28 cellular contexts compared by ENCODE assay signal in the genomic region with DNA sequence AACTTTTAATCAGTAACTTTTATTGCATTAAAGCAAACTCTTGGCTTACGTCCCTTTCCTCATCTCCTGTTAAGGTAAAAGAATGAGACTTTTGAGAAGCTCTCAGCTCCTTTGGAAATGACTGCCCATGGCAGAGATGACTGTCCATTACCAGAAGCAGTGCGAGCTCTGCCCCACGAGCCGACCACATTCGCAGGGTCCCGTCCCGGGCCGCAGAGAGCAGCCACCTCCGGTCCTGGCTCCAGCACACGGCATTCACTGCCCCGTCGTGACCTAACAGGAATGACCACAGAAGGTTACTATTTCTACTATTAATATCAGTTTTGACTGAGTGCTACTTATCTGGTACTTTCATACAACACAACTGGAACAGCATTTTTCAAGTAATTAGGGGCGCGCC.
"Had no signal": no experiment of that assay in that cellular context is flagged by ENCODE, and none has a peak within 500 bp of the region (broad histone marks: within the 10 kb centered on the region; RNA-seq: fewer than 3 reads in every experiment).

No MANE protein-coding gene starts in this region.

- H3K27ac Mint-ChIP-seq: activated CD4-positive, alpha-beta T cell treated with anti-CD3 and anti-CD28 coated beads, Interleukin-2, amount 10 ng/mL, durations not matched to agents 24 days and 14 days; activated CD8-positive, alpha-beta T cell treated with anti-CD3 and anti-CD28 coated beads, Interleukin-2, amount 10 ng/mL, durations not matched to agents 7 days and 5 days; activated naive CD4-positive, alpha-beta T cell treated with anti-CD3 and anti-CD28 coated beads, Interleukin-2, amount 10 ng/mL, durations not matched to agents 7 days and 5 days; T-helper 1 cell treated with Interleukin-12 subunit alpha and Interleukin-12 subunit beta and Interleukin-4 antibody, amounts not matched to agents 30 μg/mL and 1 μg/mL, for 36 hours; T-helper 2 cell treated with Interferon-gamma antibody and Interleukin-4, amounts not matched to agents 5 μg/mL and 100 μg/mL, for 36 hours had no signal

- H3K4me1 ChIP-seq: Peyer's patch, SJSA1 had no signal

- H3K4me3 ChIP-seq: K562, Peyer's patch, SJSA1 had no signal

- H3K4me1 Mint-ChIP-seq: activated CD4-positive, alpha-beta T cell treated with anti-CD3 and anti-CD28 coated beads, Interleukin-2, amount 10 ng/mL, durations not matched to agents 24 days and 14 days; activated naive CD4-positive, alpha-beta T cell treated with anti-CD3 and anti-CD28 coated beads, Interleukin-2, amount 10 ng/mL, durations not matched to agents 7 days and 5 days; activated naive CD8-positive, alpha-beta T cell treated with anti-CD3 and anti-CD28 coated beads for 36 hours had no signal

- H3K9ac ChIP-seq: SK-N-SH had no signal

- H3K9me3 ChIP-seq: Peyer's patch, SJSA1, SK-N-SH had no signal

- DNase-seq: activated CD4-positive, alpha-beta T cell treated with anti-CD3 and anti-CD28 coated beads, Interleukin-2, amount 10 ng/mL, durations not matched to agents 24 days and 14 days; activated CD4-positive, alpha-beta T cell treated with anti-CD3 and anti-CD28 coated beads, Interleukin-2, amount 50 U/mL, for 4 hours; activated CD8-positive, alpha-beta memory T cell treated with anti-CD3 and anti-CD28 coated beads, Interleukin-2, amount 50 U/mL, for 48 hours; activated CD8-positive, alpha-beta T cell treated with anti-CD3 and anti-CD28 coated beads, Interleukin-2, amount 10 ng/mL, durations not matched to agents 7 days and 5 days; activated effector memory CD4-positive, alpha-beta T cell treated with Interleukin-2 at 50 U/mL for 16 hours; activated naive CD4-positive, alpha-beta T cell treated with anti-CD3 and anti-CD28 coated beads, Interleukin-2, amount 10 ng/mL, durations not matched to agents 7 days and 5 days; activated naive CD8-positive, alpha-beta T cell treated with anti-CD3 and anti-CD28 coated beads for 36 hours; activated T-cell treated with anti-CD3 and anti-CD28 coated beads, Interleukin-2, amount 50 U/mL, for 48 hours; amniotic stem cell; aorta; brain microvascular endothelial cell; central memory CD4-positive, alpha-beta T cell; NCI-H1092 treated with DMSO at 0.1 percent for 48 hours; NCI-H1417; NCI-H1930; NCI-H2081 treated with DMSO at 0.1 percent for 48 hours; NCI-H226; NCI-H524 treated with DMSO at 0.1 percent for 48 hours; NK-92 treated with Interleukin-12 subunit alpha and Interleukin-12 subunit beta, amount 100 ng/mL, for 24 hours; PC-3; Peyer's patch; RPMI8226; SHP77 treated with DMSO at 0.1 percent for 48 hours; SK-N-SH had no signal

- H3K4me2 ChIP-seq: SK-N-SH had no signal

- H3K4me3 Mint-ChIP-seq: activated CD4-positive, alpha-beta T cell treated with anti-CD3 and anti-CD28 coated beads, Interleukin-2, amount 10 ng/mL, durations not matched to agents 24 days and 14 days; activated CD8-positive, alpha-beta T cell treated with anti-CD3 and anti-CD28 coated beads, Interleukin-2, amount 10 ng/mL, durations not matched to agents 7 days and 5 days; activated naive CD4-positive, alpha-beta T cell treated with anti-CD3 and anti-CD28 coated beads, Interleukin-2, amount 10 ng/mL, durations not matched to agents 7 days and 5 days; activated naive CD8-positive, alpha-beta T cell treated with anti-CD3 and anti-CD28 coated beads for 36 hours; T-helper 1 cell treated with Interleukin-12 subunit alpha and Interleukin-12 subunit beta and Interleukin-4 antibody, amounts not matched to agents 30 μg/mL and 1 μg/mL, for 36 hours; T-helper 2 cell treated with Interferon-gamma antibody and Interleukin-4, amounts not matched to agents 5 μg/mL and 100 μg/mL, for 36 hours had no signal

- H3K27me3 ChIP-seq: brain microvascular endothelial cell, Peyer's patch, SJSA1 had no signal

- H3K27me3 Mint-ChIP-seq: activated CD4-positive, alpha-beta T cell treated with anti-CD3 and anti-CD28 coated beads, Interleukin-2, amount 10 ng/mL, durations not matched to agents 24 days and 14 days; activated naive CD4-positive, alpha-beta T cell treated with anti-CD3 and anti-CD28 coated beads, Interleukin-2, amount 10 ng/mL, durations not matched to agents 7 days and 5 days; activated naive CD8-positive, alpha-beta T cell treated with anti-CD3 and anti-CD28 coated beads for 36 hours had no signal

- H3K36me3 Mint-ChIP-seq: activated naive CD4-positive, alpha-beta T cell treated with anti-CD3 and anti-CD28 coated beads, Interleukin-2, amount 10 ng/mL, durations not matched to agents 7 days and 5 days had no signal

- H3K27ac ChIP-seq: brain microvascular endothelial cell, Peyer's patch, SJSA1 had no signal

- ATAC-seq: activated CD8-positive, alpha-beta T cell treated with anti-CD3 and anti-CD28 coated beads, Interleukin-2, amount 10 ng/mL, durations not matched to agents 7 days and 5 days; K562; PC-3 had no signal

- H3K9me3 Mint-ChIP-seq: activated CD4-positive, alpha-beta T cell treated with anti-CD3 and anti-CD28 coated beads, Interleukin-2, amount 10 ng/mL, durations not matched to agents 24 days and 14 days; activated naive CD4-positive, alpha-beta T cell treated with anti-CD3 and anti-CD28 coated beads, Interleukin-2, amount 10 ng/mL, durations not matched to agents 7 days and 5 days; activated naive CD8-positive, alpha-beta T cell treated with anti-CD3 and anti-CD28 coated beads for 36 hours; T-helper 1 cell treated with Interleukin-12 subunit alpha and Interleukin-12 subunit beta and Interleukin-4 antibody, amounts not matched to agents 30 μg/mL and 1 μg/mL, for 36 hours; T-helper 2 cell treated with Interferon-gamma antibody and Interleukin-4, amounts not matched to agents 5 μg/mL and 100 μg/mL, for 36 hours had no signal
